In the genomic region with DNA sequence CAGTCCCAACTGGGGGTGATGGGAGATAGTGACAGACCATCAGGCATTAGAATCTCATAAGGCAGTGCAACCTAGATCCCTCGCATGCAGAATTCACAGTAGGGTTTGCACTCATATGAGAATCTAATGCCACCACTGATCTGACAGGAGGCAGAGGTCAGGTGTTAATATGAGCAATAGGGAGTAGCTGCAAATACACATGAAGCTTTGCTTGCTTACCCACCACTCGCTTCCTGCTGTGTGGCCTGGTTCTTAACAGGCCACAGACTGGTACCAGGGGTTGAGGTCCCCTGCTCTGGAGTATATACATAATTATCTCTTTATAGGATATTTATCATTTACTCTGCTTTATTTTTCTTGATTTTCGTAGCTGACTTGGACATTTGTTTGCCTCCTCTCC, we compare ENCODE assay signal across 22 cellular contexts.
"Had no signal": no experiment of that assay in that cellular context is flagged by ENCODE, and none has a peak within 500 bp of the region (broad histone marks: within the 10 kb centered on the region; RNA-seq: fewer than 3 reads in every experiment).

No MANE protein-coding gene starts in this region.

- H2AFZ ChIP-seq: hepatocyte had no signal

- H3K27ac ChIP-seq: hepatocyte, left ventricle myocardium inferior, pancreas, psoas muscle, skin epidermis, stomach, suprapubic skin, tibial nerve had no signal

- DNase-seq: activated CD4-positive, alpha-beta T cell treated with anti-CD3 and anti-CD28 coated beads for 4 hours; activated CD4-positive, alpha-beta T cell treated with anti-CD3 and anti-CD28 coated beads, Interleukin-2, amount 50 U/mL, for 48 hours; activated CD4-positive, CD25-positive, alpha-beta regulatory T cell; activated naive CD4-positive, alpha-beta T cell treated with Interleukin-2 at 50 U/mL for 16 hours; activated naive CD8-positive, alpha-beta T cell treated with anti-CD3 and anti-CD28 coated beads, Interleukin-2, amount 10 ng/mL, durations not matched to agents 7 days and 5 days; activated T-cell treated with anti-CD3 and anti-CD28 coated beads, Interleukin-2, amount 50 U/mL, for 48 hours; effector CD8-positive, alpha-beta T cell; glutamatergic neuron; immature natural killer cell; left ventricle myocardium inferior; midbrain; pancreas; psoas muscle; right cardiac atrium; stimulated activated CD4-positive, alpha-beta T cell treated with anti-CD3 and anti-CD28 coated beads, Interleukin-2, amount 100 ng/mL, for 24 hours; stomach had no signal

- H3K79me2 ChIP-seq: hepatocyte had no signal

- H3K36me3 ChIP-seq: left ventricle myocardium inferior, pancreas, stomach, suprapubic skin, tibial nerve had no signal

- ATAC-seq: natural killer cell treated with Interleukin-12 subunit alpha and Interleukin-12 subunit beta and Interleukin-15 and Interleukin-18, amount 100 ng/mL, for 72 hours; pancreas; psoas muscle; right cardiac atrium; stimulated activated memory B cell treated with anti-CD40 and anti-IgM and Interleukin-4, amounts not matched to agents 10 μg/mL and 1 μg/mL and 100 μg/mL, for 72 hours had no signal

- H3K4me2 ChIP-seq: hepatocyte had no signal

- H3K4me1 ChIP-seq: left ventricle myocardium inferior, pancreas, psoas muscle, suprapubic skin, tibial nerve had no signal

- H3K27me3 ChIP-seq: hepatocyte, pancreas, stomach, suprapubic skin, tibial nerve had no signal

- H3K9me3 ChIP-seq: pancreas, psoas muscle, stomach, suprapubic skin had no signal

- H3K4me3 ChIP-seq: hepatocyte, left ventricle myocardium inferior, pancreas, psoas muscle, skin epidermis, stomach, suprapubic skin, tibial nerve had no signal
